ENCODE assay signal across 5 cellular contexts in the genomic region with DNA sequence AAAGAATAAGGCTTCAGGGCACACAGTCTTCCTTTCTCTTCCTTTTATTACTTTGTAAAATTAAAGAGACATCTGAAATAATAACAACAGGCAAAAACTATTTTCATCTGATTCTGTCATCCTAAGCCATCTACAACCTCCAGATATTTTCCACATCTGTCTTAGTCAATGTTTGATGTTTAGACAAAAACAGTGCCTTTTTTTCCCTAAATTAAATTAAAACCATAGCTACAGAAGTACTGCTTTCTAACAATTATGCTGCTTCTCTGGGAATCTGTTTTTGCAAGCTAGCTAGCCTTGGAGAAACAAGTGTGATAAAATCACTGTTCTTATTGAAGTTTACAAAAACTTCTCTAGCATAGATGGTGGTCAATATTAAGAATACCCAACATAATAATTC.
"Had no signal": no experiment of that assay in that cellular context is flagged by ENCODE, and none has a peak within 500 bp of the region (broad histone marks: within the 10 kb centered on the region; RNA-seq: fewer than 3 reads in every experiment).

No MANE protein-coding gene starts in this region.

- DNase-seq: GM23248, H9, HCEC 1CT, IMR-90 had no signal

- H3K9me3 Mint-ChIP-seq: H9 had no signal

- H3K27ac ChIP-seq: GM23248 had no signal

- ATAC-seq: K562 had no signal

- H3K9ac ChIP-seq: GM23248 had no signal

- H3K4me3 ChIP-seq: GM23248, K562 had no signal

- H2AFZ ChIP-seq: GM23248 had no signal

- H3K4me3 Mint-ChIP-seq: H9 had no signal

- H3K27ac Mint-ChIP-seq: H9 had no signal
